ENCODE assay signal across 8 cellular contexts in genomic region chr9:34665381-34666250, GRCh38. TPM values are rescaled to one million over a fixed set of nuclear protein-coding genes. Genes with fewer than 3 reads are reported as not detected.
DNase-seq lines count a peak whose midpoint lies in the region; FAIRE-seq and TF ChIP-seq lines count a peak whose summit lies in the region.

No MANE protein-coding gene starts in this region.

- peak; percentile 74 for TF ChIP-seq POLR2A in H54 (IDR thresholded peaks at IDR 0.05; ENCODE audit: low read depth, low read length)

- peaks cover 9% of the 10 kb centered on the region for H3K9me3 Mint-ChIP-seq in nephron progenitor cell

- peak overlapping the region; percentile 86 for H3K4me3 ChIP-seq in MG63

- peak overlapping the region; percentile 85 for H3K4me3 Mint-ChIP-seq in nephron progenitor cell

- H3K36me3 Mint-ChIP-seq in nephron progenitor cell (ENCODE audit: low read depth): peaks cover 45% of the 10 kb centered on the region

- no peaks in the 10 kb centered on the region for H3K27me3 ChIP-seq in MG63

- peaks cover 3% of the 10 kb centered on the region for H3K27me3 Mint-ChIP-seq in nephron progenitor cell (ENCODE audit: low read depth, poor library complexity)

- FAIRE-seq in H54 (lab: Jason Lieb, UNC): peak; percentile 80

- no peaks in the 10 kb centered on the region for H3K9me3 ChIP-seq in MG63

- DNase-seq in DMS153 treated with DMSO at 0.1 percent for 48 hours (lab: John Stamatoyannopoulos, UW; ENCODE audit: unreplicated experiment): peak; percentile 81
- DNase-seq in H54 (ENCODE audit: insufficient read length, low spot score): peak; percentile 77
- peak; percentile 84 for DNase-seq in MG63
- DNase-seq in SIG-M5 (lab: John Stamatoyannopoulos, UW): peak; percentile 78
- DNase-seq in activated gamma-delta T cell treated with Interleukin-2 at 50 U/mL for 16 hours: peak; percentile 80
- peak; percentile 93 for DNase-seq in fibroblast of the conjunctiva (ENCODE audit: low read depth)
- DNase-seq in nephron progenitor cell: peak; percentile 92
- DNase-seq in stimulated activated naive CD4-positive, alpha-beta T cell treated with Interleukin-2 at 50 U/mL for 16 hours (lab: John Stamatoyannopoulos, UW): peak; percentile 81

- TF ChIP-seq CTCF in nephron progenitor cell (IDR thresholded peaks at IDR 0.05): no peak

- peaks cover 31% of the 10 kb centered on the region for H3K4me1 Mint-ChIP-seq in nephron progenitor cell

- H3K27ac Mint-ChIP-seq in nephron progenitor cell: peak overlapping the region; percentile 99

- no peaks in the 10 kb centered on the region for H3K36me3 ChIP-seq in MG63

RNA-seq across cellular contexts. Expression of gene CCL27, which starts 3.2 kb away (rescaled TPM):
- not detected in 2 replicates for total RNA-seq in MG63 (2014; rRNA removed; shearing (Covaris generic); ENCODE audit: low replicate concordance)

RNA-seq across cellular contexts. Expression of gene IL11RA, which starts 13.6 kb away (rescaled TPM):
- 10.2 and 16.9 TPM in 2 replicates for total RNA-seq in MG63 (2014; rRNA removed; shearing (Covaris generic); ENCODE audit: low replicate concordance)

RNA-seq across cellular contexts. Expression of gene GALT, which starts 19.1 kb away (rescaled TPM):
- total RNA-seq in MG63 (2014; rRNA removed; shearing (Covaris generic); ENCODE audit: low replicate concordance): 8.2 and 9.9 TPM in 2 replicates

RNA-seq across cellular contexts. Expression of gene CCL19, which starts 25.5 kb away (rescaled TPM):
- total RNA-seq in MG63 (2014; rRNA removed; shearing (Covaris generic); ENCODE audit: low replicate concordance): not detected in 2 replicates

RNA-seq across cellular contexts. Expression of gene SIGMAR1, which starts 28.0 kb away (rescaled TPM):
- total RNA-seq in MG63 (2014; rRNA removed; shearing (Covaris generic); ENCODE audit: low replicate concordance): 106 and 115 TPM in 2 replicates

Comparison
In these comparisons a context has a peak if more than half of its experiments do, and no peak if none do; other contexts are left out.
1. Peak in every context shown above with its lines: DNase-seq and H3K4me3 ChIP-seq.